1 cellular context compared by ENCODE assay signal in the genomic region with DNA sequence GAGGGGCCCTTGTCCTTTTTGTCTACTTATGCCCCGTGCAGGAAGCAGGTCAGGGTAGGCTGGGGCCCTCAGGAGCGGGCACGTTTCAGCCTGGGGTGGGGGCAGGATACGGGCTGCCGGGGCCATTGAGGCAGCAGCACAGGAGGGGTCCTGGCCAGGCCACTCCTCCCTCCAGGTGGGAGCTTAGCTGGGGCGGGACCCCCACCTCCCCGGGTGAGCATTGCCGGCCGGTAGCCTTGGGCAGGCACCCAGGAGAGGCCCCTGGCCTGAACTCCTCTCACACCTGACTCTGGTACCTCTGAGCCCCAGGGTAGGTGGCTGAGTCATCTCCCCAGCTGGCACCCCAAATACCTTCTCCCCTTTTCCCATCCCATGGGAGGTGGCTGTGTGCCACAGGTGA.
TF ChIP-seq lines count a peak whose summit lies in the region.

No MANE protein-coding gene starts in this region.

TF ChIP-seq in H1, 55 proteins besides CTCF, POLR2A, EP300 and RAD21:
- TF ChIP-seq SAP30 (IDR thresholded peaks at IDR 0.05; ENCODE audit: insufficient read depth, insufficient replicate concordance, low read length) = no peak
- TF ChIP-seq CREB1 (IDR thresholded peaks at IDR 0.05) = no peak
- TF ChIP-seq SP4 (IDR thresholded peaks at IDR 0.05; ENCODE audit: low read length) = no peak
